10 cellular contexts compared by ENCODE assay signal in genomic region chr9:135951889-135952663, GRCh38. TPM values are rescaled to one million over a fixed set of nuclear protein-coding genes. Genes with fewer than 3 reads are reported as not detected.
DNase-seq lines count a peak whose midpoint lies in the region; ATAC-seq and TF ChIP-seq lines count a peak whose summit lies in the region.
"Had no signal": no experiment of that assay in that cellular context is flagged by ENCODE, and none has a peak within 500 bp of the region (broad histone marks: within the 10 kb centered on the region; RNA-seq: fewer than 3 reads in every experiment).

No MANE protein-coding gene starts in this region.

- no peak for ATAC-seq in upper lobe of right lung
- no peak for ATAC-seq in GM21737 (IDR thresholded peaks at IDR 0.05; ENCODE audit: unreplicated experiment)

- H3K27ac ChIP-seq in upper lobe of right lung, result no peak overlapping the region
- H3K27ac ChIP-seq: BLaER1 treated with 17β-estradiol and CSF1 and Interleukin-3, amounts not matched to agents 10 nM and 100 nM had no signal

- H3K9me3 ChIP-seq in upper lobe of right lung, result no peaks in the 10 kb centered on the region
- H3K9me3 ChIP-seq: BLaER1 treated with 17β-estradiol and CSF1 and Interleukin-3, amounts not matched to agents 10 nM and 100 nM had no signal

- peaks cover 53% of the 10 kb centered on the region for H3K36me3 ChIP-seq in upper lobe of right lung

- no peaks in the 10 kb centered on the region for H3K27me3 ChIP-seq in upper lobe of right lung
- H3K27me3 ChIP-seq: BLaER1 treated with 17β-estradiol and CSF1 and Interleukin-3, amounts not matched to agents 10 nM and 100 nM had no signal

- no peak overlapping the region for H3K4me3 ChIP-seq in astrocyte of the spinal cord (ENCODE audit: low read depth, low read length)
- H3K4me3 ChIP-seq in upper lobe of right lung, result no peak overlapping the region
- H3K4me3 ChIP-seq: BLaER1 treated with 17β-estradiol and CSF1 and Interleukin-3, amounts not matched to agents 10 nM and 100 nM had no signal

- no peak for TF ChIP-seq CTCF in astrocyte of the spinal cord (IDR thresholded peaks at IDR 0.05; ENCODE audit: low read depth, low read length)
- no peak for TF ChIP-seq CTCF in upper lobe of right lung (IDR thresholded peaks at IDR 0.05)

- H3K4me1 ChIP-seq in upper lobe of right lung, result no peaks in the 10 kb centered on the region

- DNase-seq in DMS79 treated with DMSO at 0.1 percent for 48 hours (lab: John Stamatoyannopoulos, UW) (peak; percentile 91), NCI-H2196 treated with DMSO at 0.1 percent for 48 hours (lab: John Stamatoyannopoulos, UW; ENCODE audit: unreplicated experiment) (peak; percentile 88), astrocyte of the spinal cord (ENCODE audit: low read depth, low spot score) (peak; percentile 78), myocyte (ENCODE audit: low read depth) (peak; percentile 92), NCI-H446 treated with DMSO at 0.1 percent for 48 hours (lab: John Stamatoyannopoulos, UW) (no peak), upper lobe of right lung (no peak), posterior cingulate gyrus (no peak)
- DNase-seq: activated CD8-positive, alpha-beta memory T cell treated with anti-CD3 and anti-CD28 coated beads for 24 hours had no signal

- intact Hi-C loops in upper lobe of right lung (cut with DNase I) (no loop called here), posterior cingulate gyrus (cut with DNase I) (no loop called here)

- in situ Hi-C loops in astrocyte of the spinal cord (cut with HindIII; ENCODE audit: low sequenced_read_pairs), result no loop called here

RNA-seq across cellular contexts. Expression of gene UBAC1, which starts 9.1 kb away (rescaled TPM):
- total RNA-seq in myocyte (56.7 and 68.6 TPM in 2 replicates), upper lobe of right lung (30.1 TPM)
- 43.2 TPM for polyA plus RNA-seq in myocyte (2012)

RNA-seq across cellular contexts. Expression of gene CAMSAP1, which starts 44.7 kb away (rescaled TPM):
- total RNA-seq in myocyte (45.8 and 57.8 TPM in 2 replicates), upper lobe of right lung (26.5 TPM)
- 22.2 TPM for polyA plus RNA-seq in myocyte (2012)

Comparison
In these comparisons a context has a peak if more than half of its experiments do, and no peak if none do; other contexts are left out.
1. DNase-seq: peak in DMS79 treated with DMSO at 0.1 percent for 48 hours (single experiment), NCI-H2196 treated with DMSO at 0.1 percent for 48 hours (single experiment), astrocyte of the spinal cord (single experiment) and myocyte (single experiment); none in NCI-H446 treated with DMSO at 0.1 percent for 48 hours (single experiment), upper lobe of right lung (single experiment) and posterior cingulate gyrus (0 of 10).